8 cellular contexts compared by ENCODE assay signal in the genomic region with DNA sequence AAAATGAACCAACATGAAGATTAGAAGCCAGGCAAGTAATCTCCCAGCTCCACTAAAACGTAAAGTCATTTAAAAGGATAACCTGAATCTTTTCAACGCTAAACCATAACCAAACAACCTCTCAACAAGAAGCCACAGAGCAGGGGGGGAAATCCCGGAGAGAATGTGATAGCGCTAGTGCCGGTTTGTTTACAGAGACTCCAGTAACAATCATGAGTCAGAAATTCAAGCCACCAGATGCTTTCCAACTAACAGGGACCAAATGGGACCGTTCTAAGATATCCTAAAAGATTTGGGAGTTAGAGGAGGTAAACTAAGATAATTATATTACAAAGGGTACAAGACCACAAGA. TPM values are rescaled to one million over a fixed set of nuclear protein-coding genes. Genes with fewer than 3 reads are reported as not detected.
A peak's percentile ranks its signal among the peaks of the same experiment; 100 is the strongest.
DNase-seq lines count a peak whose midpoint lies in the region; ATAC-seq and TF ChIP-seq lines count a peak whose summit lies in the region.

No MANE protein-coding gene starts in this region.

- CTCF ChIA-PET in activated naive CD4-positive, alpha-beta T cell treated with anti-CD3 and anti-CD28 coated beads, Interleukin-2, amount 10 ng/mL, durations not matched to agents 7 days and 5 days (lab: Charles Lee), result interaction anchor here (1.7 to 4.9 kb wide), 4 partner anchors 9 to 160 kb away, joined by 4 to 29 read pairs (median 16); a partner anchor contains a TSS

- H3K4me1 ChIP-seq in psoas muscle, result peaks cover 45% of the 10 kb centered on the region
- H3K4me1 ChIP-seq in uterus, result peaks cover 0 to 5% of the 10 kb centered on the region in 2 donors

- ATAC-seq in Right ventricle myocardium inferior (peak; percentile 16), Right ventricle myocardium superior (ENCODE audit: poor library complexity) (peak; percentile 34), psoas muscle (peak; percentile 61 to 81 (median 74))

- H3K36me3 ChIP-seq in psoas muscle (ENCODE audit: insufficient read depth in 1 of 2, low read depth in 1 of 2), result no peaks in the 10 kb centered on the region
- no peaks in the 10 kb centered on the region for H3K36me3 ChIP-seq in uterus

- intact Hi-C loops in Right ventricle myocardium inferior (cut with DNase I) (no loop called here), cardiac septum (cut with DNase I) (no loop called here), Right ventricle myocardium superior (cut with DNase I) (no loop called here), psoas muscle (cut with DNase I) (no loop called here), uterus (cut with DNase I; ENCODE audit: low total_unique reads) (no loop called here)

- 0 to 1% (median 1%) methylated on average over 6 of the region's 6 CpGs for WGBS in psoas muscle, 3 donors

- H3K27ac Mint-ChIP-seq in activated naive CD4-positive, alpha-beta T cell treated with anti-CD3 and anti-CD28 coated beads, Interleukin-2, amount 10 ng/mL, durations not matched to agents 7 days and 5 days, result peak overlapping the region; percentile 99

- H3K4me3 ChIP-seq in HL-60 (replicated peaks; ENCODE audit: insufficient read depth, low read length) (peak overlapping the region; percentile 67), psoas muscle (peak overlapping the region; percentile 80), uterus (peak overlapping the region; percentile 69 to 84)

- peaks cover 19% of the 10 kb centered on the region for H3K36me3 Mint-ChIP-seq in activated naive CD4-positive, alpha-beta T cell treated with anti-CD3 and anti-CD28 coated beads, Interleukin-2, amount 10 ng/mL, durations not matched to agents 7 days and 5 days

- peaks cover 41% of the 10 kb centered on the region for H3K4me1 Mint-ChIP-seq in activated naive CD4-positive, alpha-beta T cell treated with anti-CD3 and anti-CD28 coated beads, Interleukin-2, amount 10 ng/mL, durations not matched to agents 7 days and 5 days

- H3K4me3 Mint-ChIP-seq in activated naive CD4-positive, alpha-beta T cell treated with anti-CD3 and anti-CD28 coated beads, Interleukin-2, amount 10 ng/mL, durations not matched to agents 7 days and 5 days, result peak overlapping the region; percentile 94

- H3K27ac ChIP-seq in HL-60 (replicated peaks), result peak overlapping the region; percentile 89
- H3K27ac ChIP-seq in psoas muscle, result peak overlapping the region; percentile 99
- H3K27ac ChIP-seq in uterus, result peak overlapping the region; percentile 94 to 97

- H3K9me3 ChIP-seq in psoas muscle (no peaks in the 10 kb centered on the region), uterus (no peaks in the 10 kb centered on the region)

- DNase-seq in Right ventricle myocardium inferior (ENCODE audit: missing footprints) (no peak), cardiac septum (ENCODE audit: low spot score) (no peak), HL-60 (ENCODE audit: low read depth in 1 of 2, low spot score in 1 of 2) (peak; percentile 18 to 30), RKO (ENCODE audit: low spot score) (peak; percentile 85), Right ventricle myocardium superior (no peak), psoas muscle (no peak), uterus (peak in 1 of 2 donors; percentile 34)
- DNase-seq in activated naive CD4-positive, alpha-beta T cell treated with anti-CD3 and anti-CD28 coated beads, Interleukin-2, amount 10 ng/mL, durations not matched to agents 7 days and 5 days, result peak; percentile 79

- no peak for TF ChIP-seq POLR2A in uterus (IDR thresholded peaks at IDR 0.05)

- TF ChIP-seq CTCF in HL-60 (IDR thresholded peaks at IDR 0.05; ENCODE audit: insufficient read depth, low read length), result no peak
- no peak for TF ChIP-seq CTCF in psoas muscle (IDR thresholded peaks at IDR 0.05)
- TF ChIP-seq CTCF in uterus (IDR thresholded peaks at IDR 0.05), result no peak

- peaks cover 2% of the 10 kb centered on the region for H3K27me3 Mint-ChIP-seq in activated naive CD4-positive, alpha-beta T cell treated with anti-CD3 and anti-CD28 coated beads, Interleukin-2, amount 10 ng/mL, durations not matched to agents 7 days and 5 days

- H3K9me3 Mint-ChIP-seq in activated naive CD4-positive, alpha-beta T cell treated with anti-CD3 and anti-CD28 coated beads, Interleukin-2, amount 10 ng/mL, durations not matched to agents 7 days and 5 days, result no peaks in the 10 kb centered on the region

- no peaks in the 10 kb centered on the region for H3K27me3 ChIP-seq in HL-60 (ENCODE audit: insufficient read depth, poor library complexity, severe bottlenecking)
- H3K27me3 ChIP-seq in psoas muscle (ENCODE audit: insufficient read depth in 3 of 3, low read length in 2 of 3), result no peaks in the 10 kb centered on the region
- no peaks in the 10 kb centered on the region for H3K27me3 ChIP-seq in uterus

RNA-seq across cellular contexts. Expression of a gene that starts 0.8 kb away (rescaled TPM):
- total RNA-seq in Right ventricle myocardium inferior, result 142 TPM
- total RNA-seq in cardiac septum, result 123 TPM
- 146 TPM for total RNA-seq in Right ventricle myocardium superior
- total RNA-seq in psoas muscle, result 100 to 1,000 TPM; 135 to 204 (median 188) TPM
- 100 to 1,000 TPM in 2 of 3 donors, 10 to 100 TPM in 1; 45.4 to 187 (median 106) TPM for polyA plus RNA-seq in psoas muscle
- 100 to 1,000 TPM in 2 of 4 donors, 10 to 100 TPM in 2; 36.8 to 167 (median 94.8) TPM for total RNA-seq in uterus

RNA-seq across cellular contexts. Expression of a gene that starts 23.4 kb away (rescaled TPM):
- 102 TPM for total RNA-seq in Right ventricle myocardium inferior
- 68.9 TPM for total RNA-seq in cardiac septum
- 97.3 TPM for total RNA-seq in Right ventricle myocardium superior
- 10 to 100 TPM; 75.3 to 85.4 (median 78.2) TPM for total RNA-seq in psoas muscle
- polyA plus RNA-seq in psoas muscle, result 100 to 1,000 TPM in 1 of 3 donors, 10 to 100 TPM in 2; 30.2 to 117 (median 52.7) TPM
- total RNA-seq in uterus, result 10 to 100 TPM; 45.1 to 77.5 (median 59.8) TPM

RNA-seq across cellular contexts. Expression of a gene that starts 56.3 kb away (rescaled TPM):
- total RNA-seq in Right ventricle myocardium inferior (283 TPM), cardiac septum (317 TPM), Right ventricle myocardium superior (225 TPM), psoas muscle (100 to 1,000 TPM in 2 of 4 donors, 10 to 100 TPM in 2; 51.2 to 232 (median 95.8) TPM), uterus (100 to 1,000 TPM in 1 of 4 donors, 10 to 100 TPM in 3; 52.1 to 147 (median 81.7) TPM)
- polyA plus RNA-seq in psoas muscle, result 100 to 1,000 TPM in 1 of 3 donors, 10 to 100 TPM in 2; 83.4 to 111 (median 95.9) TPM

Comparison
In these comparisons a context has a peak if more than half of its experiments do, and no peak if none do; other contexts are left out.
1. ATAC-seq: peak in every context shown above with its lines; median percentile 74 in psoas muscle; 34 in Right ventricle myocardium superior; 16 in Right ventricle myocardium inferior.
2. DNase-seq: peak in HL-60 (2 of 2), RKO (single experiment) and activated naive CD4-positive, alpha-beta T cell treated with anti-CD3 and anti-CD28 coated beads, Interleukin-2, amount 10 ng/mL, durations not matched to agents 7 days and 5 days (single experiment); none in Right ventricle myocardium inferior (single experiment), cardiac septum (single experiment), Right ventricle myocardium superior (single experiment) and psoas muscle (0 of 2).
3. Peak in every context shown above with its lines, with median percentiles within 50 percentile points of each other: H3K27ac ChIP-seq and H3K4me3 ChIP-seq.